1 cellular context compared by ENCODE assay signal in the genomic region with DNA sequence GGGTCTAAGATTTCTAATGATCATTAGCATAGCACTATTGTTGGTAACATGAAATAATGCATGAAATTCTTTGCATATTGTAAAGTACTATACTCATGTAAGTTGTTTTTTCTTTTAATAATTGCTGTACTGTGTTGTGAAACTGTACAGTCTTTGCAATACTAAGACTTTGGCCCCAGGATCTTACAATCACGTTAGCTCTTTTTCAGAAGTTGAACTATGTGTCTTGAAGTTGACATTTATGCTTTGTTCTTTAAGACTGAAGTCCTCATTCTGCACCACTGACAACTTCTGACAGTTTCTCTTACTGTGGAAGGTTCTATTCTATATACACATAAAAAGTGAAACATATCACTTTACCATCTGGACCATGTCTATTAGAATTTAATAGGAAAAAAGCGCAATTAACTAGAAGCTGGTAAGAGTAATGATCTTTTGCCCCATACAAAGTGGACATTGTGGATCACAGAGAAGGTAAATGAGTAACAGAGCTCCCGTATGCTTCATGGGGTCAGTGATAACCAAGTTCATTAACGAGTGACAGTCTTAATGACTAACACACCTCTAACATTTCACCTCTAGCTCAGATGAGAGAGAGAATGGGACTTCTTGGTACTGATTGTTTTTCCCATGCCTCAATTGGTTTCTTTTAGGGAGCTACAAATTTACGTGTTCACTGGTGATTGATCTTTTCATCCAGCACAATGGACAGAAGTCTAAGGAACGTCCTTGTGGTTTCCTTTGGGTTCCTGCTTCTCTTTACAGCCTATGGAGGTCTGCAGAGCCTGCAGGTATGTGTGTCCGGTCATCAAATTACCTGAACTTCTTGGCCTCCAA.
A peak's percentile ranks its signal among the peaks of the same experiment; 100 is the strongest.
TF ChIP-seq lines count a peak whose summit lies in the region.

TSS of gene UNC93A (plus strand) at position 530 of the 837 bp plus-strand sequence. CDS start at position 705, 175 bp downstream.

TF ChIP-seq in HepG2, 621 proteins besides CTCF, POLR2A, EP300 and RAD21 (continued from another document):
- no peak for TF ChIP-seq ZUFSP (CRISPR knock-in tag; IDR thresholded peaks at IDR 0.05; ENCODE audit: borderline replicate concordance)
- no peak for TF ChIP-seq NBN (conservative IDR thresholded peaks at IDR 0.05)
- TF ChIP-seq IKZF1 (IDR thresholded peaks at IDR 0.05): no peak
- TF ChIP-seq NONO (IDR thresholded peaks at IDR 0.05): no peak
- TF ChIP-seq NONO (CRISPR knock-in tag; conservative IDR thresholded peaks at IDR 0.05): 0 out of 2 replicates have a peak, but pooled peaks have one; percentile 49
- no peak for TF ChIP-seq SOX6 (IDR thresholded peaks at IDR 0.05)
- peak; percentile 66 for TF ChIP-seq SOX6 (CRISPR knock-in tag; IDR thresholded peaks at IDR 0.05)
- no peak for TF ChIP-seq NR1H2 (CRISPR knock-in tag; IDR thresholded peaks at IDR 0.05; ENCODE audit: borderline replicate concordance, low read depth)
- no peak for TF ChIP-seq SNAPC2 (CRISPR knock-in tag; IDR thresholded peaks at IDR 0.05)
- no peak for TF ChIP-seq CBX2 (IDR thresholded peaks at IDR 0.05; ENCODE audit: low read depth, low read length)
- TF ChIP-seq CBX2 (CRISPR knock-in tag; IDR thresholded peaks at IDR 0.05; ENCODE audit: low read depth): no peak
- no peak; the same call in 1 of the 2 replicates for TF ChIP-seq ZNF816 (CRISPR knock-in tag; IDR thresholded peaks at IDR 0.05; ENCODE audit: borderline replicate concordance)
- TF ChIP-seq ZNF768 (CRISPR knock-in tag; IDR thresholded peaks at IDR 0.05): no peak
- no peak for TF ChIP-seq ZNF101 (CRISPR knock-in tag; IDR thresholded peaks at IDR 0.05; ENCODE audit: borderline replicate concordance, low read depth)
- TF ChIP-seq, protein P1, sequence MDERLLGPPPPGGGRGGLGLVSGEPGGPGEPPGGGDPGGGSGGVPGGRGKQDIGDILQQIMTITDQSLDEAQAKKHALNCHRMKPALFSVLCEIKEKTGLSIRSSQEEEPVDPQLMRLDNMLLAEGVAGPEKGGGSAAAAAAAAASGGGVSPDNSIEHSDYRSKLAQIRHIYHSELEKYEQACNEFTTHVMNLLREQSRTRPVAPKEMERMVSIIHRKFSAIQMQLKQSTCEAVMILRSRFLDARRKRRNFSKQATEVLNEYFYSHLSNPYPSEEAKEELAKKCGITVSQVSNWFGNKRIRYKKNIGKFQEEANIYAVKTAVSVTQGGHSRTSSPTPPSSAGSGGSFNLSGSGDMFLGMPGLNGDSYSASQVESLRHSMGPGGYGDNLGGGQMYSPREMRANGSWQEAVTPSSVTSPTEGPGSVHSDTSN (CRISPR knock-in tag; IDR thresholded peaks at IDR 0.05): no peak
- TF ChIP-seq ZSCAN31 (CRISPR knock-in tag; IDR thresholded peaks at IDR 0.05; ENCODE audit: low read depth): peak; percentile 46; the same call in 1 of the 2 replicates
- TF ChIP-seq ZNF570 (CRISPR knock-in tag; IDR thresholded peaks at IDR 0.05; ENCODE audit: borderline replicate concordance): no peak
- TF ChIP-seq ZNF747 (CRISPR knock-in tag; IDR thresholded peaks at IDR 0.05; ENCODE audit: borderline replicate concordance): peak; percentile 70; the same call in 1 of the 2 replicates
- TF ChIP-seq, protein P2, sequence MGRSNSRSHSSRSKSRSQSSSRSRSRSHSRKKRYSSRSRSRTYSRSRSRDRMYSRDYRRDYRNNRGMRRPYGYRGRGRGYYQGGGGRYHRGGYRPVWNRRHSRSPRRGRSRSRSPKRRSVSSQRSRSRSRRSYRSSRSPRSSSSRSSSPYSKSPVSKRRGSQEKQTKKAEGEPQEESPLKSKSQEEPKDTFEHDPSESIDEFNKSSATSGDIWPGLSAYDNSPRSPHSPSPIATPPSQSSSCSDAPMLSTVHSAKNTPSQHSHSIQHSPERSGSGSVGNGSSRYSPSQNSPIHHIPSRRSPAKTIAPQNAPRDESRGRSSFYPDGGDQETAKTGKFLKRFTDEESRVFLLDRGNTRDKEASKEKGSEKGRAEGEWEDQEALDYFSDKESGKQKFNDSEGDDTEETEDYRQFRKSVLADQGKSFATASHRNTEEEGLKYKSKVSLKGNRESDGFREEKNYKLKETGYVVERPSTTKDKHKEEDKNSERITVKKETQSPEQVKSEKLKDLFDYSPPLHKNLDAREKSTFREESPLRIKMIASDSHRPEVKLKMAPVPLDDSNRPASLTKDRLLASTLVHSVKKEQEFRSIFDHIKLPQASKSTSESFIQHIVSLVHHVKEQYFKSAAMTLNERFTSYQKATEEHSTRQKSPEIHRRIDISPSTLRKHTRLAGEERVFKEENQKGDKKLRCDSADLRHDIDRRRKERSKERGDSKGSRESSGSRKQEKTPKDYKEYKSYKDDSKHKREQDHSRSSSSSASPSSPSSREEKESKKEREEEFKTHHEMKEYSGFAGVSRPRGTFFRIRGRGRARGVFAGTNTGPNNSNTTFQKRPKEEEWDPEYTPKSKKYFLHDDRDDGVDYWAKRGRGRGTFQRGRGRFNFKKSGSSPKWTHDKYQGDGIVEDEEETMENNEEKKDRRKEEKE (IDR thresholded peaks at IDR 0.05): no peak
- TF ChIP-seq, protein P3, sequence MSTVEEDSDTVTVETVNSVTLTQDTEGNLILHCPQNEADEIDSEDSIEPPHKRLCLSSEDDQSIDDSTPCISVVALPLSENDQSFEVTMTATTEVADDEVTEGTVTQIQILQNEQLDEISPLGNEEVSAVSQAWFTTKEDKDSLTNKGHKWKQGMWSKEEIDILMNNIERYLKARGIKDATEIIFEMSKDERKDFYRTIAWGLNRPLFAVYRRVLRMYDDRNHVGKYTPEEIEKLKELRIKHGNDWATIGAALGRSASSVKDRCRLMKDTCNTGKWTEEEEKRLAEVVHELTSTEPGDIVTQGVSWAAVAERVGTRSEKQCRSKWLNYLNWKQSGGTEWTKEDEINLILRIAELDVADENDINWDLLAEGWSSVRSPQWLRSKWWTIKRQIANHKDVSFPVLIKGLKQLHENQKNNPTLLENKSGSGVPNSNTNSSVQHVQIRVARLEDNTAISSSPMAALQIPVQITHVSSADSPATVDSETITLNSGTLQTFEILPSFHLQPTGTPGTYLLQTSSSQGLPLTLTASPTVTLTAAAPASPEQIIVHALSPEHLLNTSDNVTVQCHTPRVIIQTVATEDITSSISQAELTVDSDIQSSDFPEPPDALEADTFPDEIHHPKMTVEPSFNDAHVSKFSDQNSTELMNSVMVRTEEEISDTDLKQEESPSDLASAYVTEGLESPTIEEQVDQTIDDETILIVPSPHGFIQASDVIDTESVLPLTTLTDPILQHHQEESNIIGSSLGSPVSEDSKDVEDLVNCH (CRISPR knock-in tag; IDR thresholded peaks at IDR 0.05): 0 out of 2 replicates have a peak, but pooled peaks have one; percentile 11
- TF ChIP-seq DMAP1 (CRISPR knock-in tag; IDR thresholded peaks at IDR 0.05): 0 out of 2 replicates have a peak, but pooled peaks have one; percentile 45
- no peak for TF ChIP-seq EED (CRISPR knock-in tag; IDR thresholded peaks at IDR 0.05)
- TF ChIP-seq ZBTB1 (CRISPR knock-in tag; IDR thresholded peaks at IDR 0.05; ENCODE audit: borderline replicate concordance): no peak
- no peak for TF ChIP-seq SNRNP70 (IDR thresholded peaks at IDR 0.05; ENCODE audit: low read depth, low read length)
- no peak for TF ChIP-seq HES4 (CRISPR knock-in tag; IDR thresholded peaks at IDR 0.05; ENCODE audit: borderline replicate concordance)
- TF ChIP-seq ZNF574 (CRISPR knock-in tag; IDR thresholded peaks at IDR 0.05): no peak
- TF ChIP-seq ZNF788 (CRISPR knock-in tag; IDR thresholded peaks at IDR 0.05; ENCODE audit: borderline replicate concordance): 0 out of 2 replicates have a peak, but pooled peaks have one; percentile 26
- TF ChIP-seq PHF5A (CRISPR knock-in tag; IDR thresholded peaks at IDR 0.05; ENCODE audit: low read depth, unreplicated experiment): no peak
- no peak; the same call in 1 of the 2 replicates for TF ChIP-seq ARID2 (CRISPR knock-in tag; IDR thresholded peaks at IDR 0.05; ENCODE audit: borderline replicate concordance)
- no peak; the same call in 1 of the 2 replicates for TF ChIP-seq CEBPB (IDR thresholded peaks at IDR 0.05; ENCODE audit: borderline replicate concordance, low read depth, low read length)
- TF ChIP-seq, protein P4, sequence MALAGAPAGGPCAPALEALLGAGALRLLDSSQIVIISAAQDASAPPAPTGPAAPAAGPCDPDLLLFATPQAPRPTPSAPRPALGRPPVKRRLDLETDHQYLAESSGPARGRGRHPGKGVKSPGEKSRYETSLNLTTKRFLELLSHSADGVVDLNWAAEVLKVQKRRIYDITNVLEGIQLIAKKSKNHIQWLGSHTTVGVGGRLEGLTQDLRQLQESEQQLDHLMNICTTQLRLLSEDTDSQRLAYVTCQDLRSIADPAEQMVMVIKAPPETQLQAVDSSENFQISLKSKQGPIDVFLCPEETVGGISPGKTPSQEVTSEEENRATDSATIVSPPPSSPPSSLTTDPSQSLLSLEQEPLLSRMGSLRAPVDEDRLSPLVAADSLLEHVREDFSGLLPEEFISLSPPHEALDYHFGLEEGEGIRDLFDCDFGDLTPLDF (CRISPR knock-in tag; IDR thresholded peaks at IDR 0.05): peak; percentile 27; the same call in 1 of the 2 replicates
- no peak for TF ChIP-seq ETV5 (CRISPR knock-in tag; IDR thresholded peaks at IDR 0.05; ENCODE audit: borderline replicate concordance)
- 0 out of 2 replicates have a peak, but pooled peaks have one; percentile 41 for TF ChIP-seq ZNF644 (CRISPR knock-in tag; IDR thresholded peaks at IDR 0.05; ENCODE audit: low read depth)
- no peak for TF ChIP-seq ZNF615 (CRISPR knock-in tag; IDR thresholded peaks at IDR 0.05; ENCODE audit: borderline replicate concordance)
- no peak; the same call in 1 of the 2 replicates for TF ChIP-seq AHR (CRISPR knock-in tag; IDR thresholded peaks at IDR 0.05)
- no peak for TF ChIP-seq ZNF782 (CRISPR knock-in tag; IDR thresholded peaks at IDR 0.05; ENCODE audit: borderline replicate concordance)
- peak; percentile 83 for TF ChIP-seq SKI (IDR thresholded peaks at IDR 0.05; ENCODE audit: partially characterized antibody)
- no peak for TF ChIP-seq GTF3A (CRISPR knock-in tag; conservative IDR thresholded peaks at IDR 0.05)
- peak; percentile 52; the same call in 1 of the 2 replicates for TF ChIP-seq CHD4 (IDR thresholded peaks at IDR 0.05; ENCODE audit: borderline replicate concordance, low read length)
- no peak for TF ChIP-seq ISX (CRISPR knock-in tag; conservative IDR thresholded peaks at IDR 0.05)
- no peak for TF ChIP-seq ZNF460 (CRISPR knock-in tag; IDR thresholded peaks at IDR 0.05; ENCODE audit: borderline replicate concordance)
- no peak for TF ChIP-seq NR2C2 (CRISPR knock-in tag; IDR thresholded peaks at IDR 0.05; ENCODE audit: borderline replicate concordance)
- TF ChIP-seq ZSCAN30 (CRISPR knock-in tag; IDR thresholded peaks at IDR 0.05): no peak
- peak; percentile 66 for TF ChIP-seq MED8 (CRISPR knock-in tag; IDR thresholded peaks at IDR 0.05; ENCODE audit: insufficient replicate concordance)
- 0 out of 2 replicates have a peak, but pooled peaks have one; percentile 32 for TF ChIP-seq RARG (CRISPR knock-in tag; IDR thresholded peaks at IDR 0.05; ENCODE audit: low read depth)
- TF ChIP-seq, protein P5, sequence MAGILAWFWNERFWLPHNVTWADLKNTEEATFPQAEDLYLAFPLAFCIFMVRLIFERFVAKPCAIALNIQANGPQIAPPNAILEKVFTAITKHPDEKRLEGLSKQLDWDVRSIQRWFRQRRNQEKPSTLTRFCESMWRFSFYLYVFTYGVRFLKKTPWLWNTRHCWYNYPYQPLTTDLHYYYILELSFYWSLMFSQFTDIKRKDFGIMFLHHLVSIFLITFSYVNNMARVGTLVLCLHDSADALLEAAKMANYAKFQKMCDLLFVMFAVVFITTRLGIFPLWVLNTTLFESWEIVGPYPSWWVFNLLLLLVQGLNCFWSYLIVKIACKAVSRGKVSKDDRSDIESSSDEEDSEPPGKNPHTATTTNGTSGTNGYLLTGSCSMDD (CRISPR knock-in tag; IDR thresholded peaks at IDR 0.05): no peak
- no peak for TF ChIP-seq KDM4B (CRISPR knock-in tag; IDR thresholded peaks at IDR 0.05)
- no peak for TF ChIP-seq SAFB2 (CRISPR knock-in tag; IDR thresholded peaks at IDR 0.05; ENCODE audit: borderline replicate concordance, low read depth)
- no peak; the same call in 1 of the 2 replicates for TF ChIP-seq ZFY (CRISPR knock-in tag; IDR thresholded peaks at IDR 0.05)
- no peak for TF ChIP-seq FOXA1 (IDR thresholded peaks at IDR 0.05)
- TF ChIP-seq FOXA1 (CRISPR knock-in tag; IDR thresholded peaks at IDR 0.05): no peak
- TF ChIP-seq KAT8 (CRISPR knock-in tag; IDR thresholded peaks at IDR 0.05): no peak
- no peak for TF ChIP-seq PCBP2 (optimal IDR thresholded peaks at IDR 0.05; ENCODE audit: low read depth, low read length, poor library complexity, severe bottlenecking)
- no peak for TF ChIP-seq CHD2 (IDR thresholded peaks at IDR 0.05; ENCODE audit: low read depth, low read length)
- peak; percentile 35; the same call in 1 of the 2 replicates for TF ChIP-seq SMYD3 (CRISPR knock-in tag; IDR thresholded peaks at IDR 0.05)
- TF ChIP-seq SALL2 (CRISPR knock-in tag; IDR thresholded peaks at IDR 0.05): no peak
- no peak; the same call in 1 of the 2 replicates for TF ChIP-seq SP5 (CRISPR knock-in tag; IDR thresholded peaks at IDR 0.05; ENCODE audit: borderline replicate concordance, low read depth)
